8 cellular contexts compared by ENCODE assay signal in the genomic region with DNA sequence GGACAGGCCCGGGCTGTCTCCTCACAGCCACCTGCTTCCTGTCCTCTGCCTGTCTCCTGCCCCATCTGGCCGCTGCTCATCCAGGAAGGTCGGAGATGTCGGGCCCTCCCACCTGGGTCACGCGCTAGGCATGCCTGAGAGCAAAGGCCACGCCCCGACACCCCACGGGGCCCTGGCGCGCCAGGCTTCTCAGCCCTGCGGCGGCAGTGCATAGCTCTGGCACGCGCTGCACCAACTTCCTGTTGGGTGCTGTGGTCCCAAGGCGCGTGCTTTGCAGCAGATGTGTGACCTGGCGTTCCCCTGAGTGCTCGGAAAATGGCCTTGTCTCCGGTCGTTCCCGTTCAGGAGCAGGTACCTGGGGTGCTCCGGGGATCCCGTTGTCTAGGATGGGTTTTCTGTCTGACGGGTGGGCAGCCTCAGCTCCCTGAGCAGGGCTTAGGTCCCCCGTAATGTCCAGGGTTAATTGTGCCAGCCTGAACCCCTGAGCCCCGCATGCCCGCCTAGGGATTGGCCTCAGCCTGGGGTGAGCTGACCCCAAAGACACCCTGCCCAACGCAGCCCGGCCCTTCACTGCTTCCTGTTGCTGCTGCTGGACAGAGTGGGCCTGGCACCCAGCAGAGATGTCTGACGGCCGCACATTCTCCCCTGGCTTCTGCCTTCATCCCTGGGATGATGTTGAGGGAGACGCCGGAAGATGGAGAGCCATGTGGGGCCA. TPM values are rescaled to one million over a fixed set of nuclear protein-coding genes. Genes with fewer than 3 reads are reported as not detected.
A peak's percentile ranks its signal among the peaks of the same experiment; 100 is the strongest.
DNase-seq lines count a peak whose midpoint lies in the region; ATAC-seq, FAIRE-seq and TF ChIP-seq lines count a peak whose summit lies in the region.

No MANE protein-coding gene starts in this region.

- H3K9me3 Mint-ChIP-seq in stimulated activated naive B cell treated with anti-CD40 and anti-IgM and Interleukin-4, amounts not matched to agents 10 μg/mL and 1 μg/mL and 100 μg/mL, for 72 hours, result peaks cover 7 to 8% of the 10 kb centered on the region in 2 donors

- no peak for TF ChIP-seq CTCF in coronary artery (IDR thresholded peaks at IDR 0.05)

- peak overlapping the region in 1 of 2 donors; percentile 46 for H3K27ac ChIP-seq in coronary artery

- H3K4me3 Mint-ChIP-seq in stimulated activated naive B cell treated with anti-CD40 and anti-IgM and Interleukin-4, amounts not matched to agents 10 μg/mL and 1 μg/mL and 100 μg/mL, for 72 hours, result peak overlapping the region; percentile 94 to 98

- no peak for TF ChIP-seq POLR2A in H54 (IDR thresholded peaks at IDR 0.05; ENCODE audit: low read depth, low read length)

- H3K4me3 ChIP-seq in coronary artery, result peak overlapping the region; percentile 54

- FAIRE-seq in H54 (lab: Jason Lieb, UNC), result no peak

- ATAC-seq in GM18520 (IDR thresholded peaks at IDR 0.05; ENCODE audit: unreplicated experiment) (peak; percentile 78), HG02870 (IDR thresholded peaks at IDR 0.05; ENCODE audit: unreplicated experiment) (peak; percentile 74)
- ATAC-seq in activated CD4-positive, CD25-positive, alpha-beta regulatory T cell treated with anti-CD3 and anti-CD28 coated beads, Interleukin-2, amount 50 U/mL, for 24 hours, result peak; percentile 84 to 86
- ATAC-seq in stimulated activated naive B cell treated with anti-CD40 and anti-IgM and Interleukin-4, amounts not matched to agents 10 μg/mL and 1 μg/mL and 100 μg/mL, for 72 hours (replicated peaks), result peak; percentile 83 to 86

- H3K27me3 Mint-ChIP-seq in stimulated activated naive B cell treated with anti-CD40 and anti-IgM and Interleukin-4, amounts not matched to agents 10 μg/mL and 1 μg/mL and 100 μg/mL, for 72 hours, result no peaks in the 10 kb centered on the region

- H3K36me3 Mint-ChIP-seq in stimulated activated naive B cell treated with anti-CD40 and anti-IgM and Interleukin-4, amounts not matched to agents 10 μg/mL and 1 μg/mL and 100 μg/mL, for 72 hours, result peaks cover 37 to 52% of the 10 kb centered on the region in 2 donors

- peak; percentile 54 for DNase-seq in NCI-H2029 treated with DMSO at 0.1 percent for 48 hours (lab: John Stamatoyannopoulos, UW)
- no peak for DNase-seq in coronary artery (ENCODE audit: low spot score)
- peak; percentile 78 for DNase-seq in mucosa of gallbladder (ENCODE audit: low spot score)
- peak; percentile 95 for DNase-seq in stimulated activated naive B cell treated with anti-CD40 and anti-IgM and Interleukin-4, amounts not matched to agents 10 μg/mL and 1 μg/mL and 100 μg/mL, for 72 hours
- DNase-seq in H54 (ENCODE audit: insufficient read length, low spot score), result no peak

- H3K4me1 Mint-ChIP-seq in stimulated activated naive B cell treated with anti-CD40 and anti-IgM and Interleukin-4, amounts not matched to agents 10 μg/mL and 1 μg/mL and 100 μg/mL, for 72 hours, result peaks cover 52 to 65% of the 10 kb centered on the region in 2 donors

- peak overlapping the region; percentile 99 for H3K27ac Mint-ChIP-seq in stimulated activated naive B cell treated with anti-CD40 and anti-IgM and Interleukin-4, amounts not matched to agents 10 μg/mL and 1 μg/mL and 100 μg/mL, for 72 hours

RNA-seq across cellular contexts. Expression of gene KCNAB2, which starts 19.4 kb away (rescaled TPM):
- total RNA-seq in mucosa of gallbladder, result 16.1 TPM

RNA-seq across cellular contexts. Expression of gene NPHP4, which starts 34.0 kb away (rescaled TPM):
- 20.6 TPM for total RNA-seq in mucosa of gallbladder

Comparison
In these comparisons a context has a peak if more than half of its experiments do, and no peak if none do; other contexts are left out.
1. DNase-seq: peak in NCI-H2029 treated with DMSO at 0.1 percent for 48 hours (single experiment), mucosa of gallbladder (single experiment) and stimulated activated naive B cell treated with anti-CD40 and anti-IgM and Interleukin-4, amounts not matched to agents 10 μg/mL and 1 μg/mL and 100 μg/mL, for 72 hours (single experiment); none in coronary artery (single experiment) and H54 (single experiment).
2. Peak in every context shown above with its lines, with median percentiles within 50 percentile points of each other: ATAC-seq.